Comparison of ENCODE assay signal across 10 cellular contexts in genomic region chr1:156664046-156664948, GRCh38. TPM values are rescaled to one million over a fixed set of nuclear protein-coding genes. Genes with fewer than 3 reads are reported as not detected.
DNase-seq lines count a peak whose midpoint lies in the region; ATAC-seq, FAIRE-seq and TF ChIP-seq lines count a peak whose summit lies in the region.
"Had no signal": no experiment of that assay in that cellular context is flagged by ENCODE, and none has a peak within 500 bp of the region (broad histone marks: within the 10 kb centered on the region; RNA-seq: fewer than 3 reads in every experiment).

No MANE protein-coding gene starts in this region.

- H3K9me1 ChIP-seq in endothelial cell of umbilical vein (replicated peaks; ENCODE audit: control insufficient read depth, extremely low read depth, insufficient read depth, low read length), result no peaks in the 10 kb centered on the region

- DNase-seq in AG08395 (ENCODE audit: low spot score) (peak; percentile 45), endothelial cell of umbilical vein (ENCODE audit: low read depth, low spot score) (no peak), naive B cell (no peak)
- no peak for DNase-seq in activated CD8-positive, alpha-beta memory T cell treated with anti-CD3 and anti-CD28 coated beads, Interleukin-2, amount 10 ng/mL, durations not matched to agents 7 days and 5 days
- DNase-seq: activated CD4-positive, alpha-beta T cell treated with anti-CD3 and anti-CD28 coated beads, Interleukin-2, amount 50 U/mL, for 1 hour; COR-L47 had no signal

- H3K27ac Mint-ChIP-seq in naive B cell, result peak overlapping the region in 1 of 6 donors; percentile 79
- H3K27ac Mint-ChIP-seq in activated CD8-positive, alpha-beta memory T cell treated with anti-CD3 and anti-CD28 coated beads, Interleukin-2, amount 10 ng/mL, durations not matched to agents 7 days and 5 days, result no peak overlapping the region

- no peak for TF ChIP-seq POLR2A in endothelial cell of umbilical vein (IDR thresholded peaks at IDR 0.05; ENCODE audit: low read depth, low read length)

- H3K4me3 Mint-ChIP-seq in naive B cell, result peak overlapping the region in 7 of 8 donors; percentile 13 to 88 (median 74)
- no peak overlapping the region for H3K4me3 Mint-ChIP-seq in activated CD8-positive, alpha-beta memory T cell treated with anti-CD3 and anti-CD28 coated beads, Interleukin-2, amount 10 ng/mL, durations not matched to agents 7 days and 5 days

- no peaks in the 10 kb centered on the region for H3K36me3 ChIP-seq in endothelial cell of umbilical vein (ENCODE audit: control insufficient read depth in 2 of 2, extremely low read depth in 1 of 2, insufficient read depth in 2 of 2, low read length in 2 of 2)

- peaks cover 0 to 22% (median 0%) of the 10 kb centered on the region in 3 donors for H3K27me3 Mint-ChIP-seq in naive B cell
- peaks cover 8% of the 10 kb centered on the region for H3K27me3 Mint-ChIP-seq in activated CD8-positive, alpha-beta memory T cell treated with anti-CD3 and anti-CD28 coated beads, Interleukin-2, amount 10 ng/mL, durations not matched to agents 7 days and 5 days

- no peak overlapping the region for H3K4me3 ChIP-seq in endothelial cell of umbilical vein (replicated peaks in 1 of 3; ENCODE audit: insufficient read depth in 1 of 3, low read depth in 1 of 3, low read length in 3 of 3)

- peaks cover 54% of the 10 kb centered on the region for H3K4me1 ChIP-seq in endothelial cell of umbilical vein (ENCODE audit: control insufficient read depth, extremely low read depth, insufficient read depth, low read length)

- no peak for TF ChIP-seq EP300 in Ishikawa (IDR thresholded peaks at IDR 0.05; ENCODE audit: borderline replicate concordance)

- dilution Hi-C loops in endothelial cell of umbilical vein (cut with MboI; ENCODE audit: extremely low pct_ligation_motif_present, low sequenced_read_pairs), result no loop called here

- no peaks in the 10 kb centered on the region for H3K9me3 Mint-ChIP-seq in naive B cell
- no peaks in the 10 kb centered on the region for H3K9me3 Mint-ChIP-seq in activated CD8-positive, alpha-beta memory T cell treated with anti-CD3 and anti-CD28 coated beads, Interleukin-2, amount 10 ng/mL, durations not matched to agents 7 days and 5 days (ENCODE audit: low read depth)

- H3K27me3 ChIP-seq in endothelial cell of umbilical vein (ENCODE audit: control insufficient read depth in 2 of 2, insufficient read depth in 2 of 2, low read length in 2 of 2), result no peaks in the 10 kb centered on the region

- intact Hi-C loops in endothelial cell of umbilical vein (cut with micrococcal nuclease), result no loop called here

- peak overlapping the region; percentile 9 for H3K4me2 ChIP-seq in endothelial cell of umbilical vein (ENCODE audit: insufficient read depth, low read length)

- H3K9me3 ChIP-seq in endothelial cell of umbilical vein (replicated peaks; ENCODE audit: control insufficient read depth, insufficient read depth, low read length), result no peaks in the 10 kb centered on the region

- H2AFZ ChIP-seq in endothelial cell of umbilical vein (ENCODE audit: low read depth, low read length), result peak overlapping the region; percentile 49

- POLR2A ChIA-PET in endothelial cell of umbilical vein (lab: Charles Lee), result interaction anchor here (1.1 to 1.6 kb wide), 2 partner anchors 12 to 64 kb away, joined by 3 to 9 read pairs; partner anchors contain the start of genes ISG20L2 and METTL25B

- TF ChIP-seq CTCF in endothelial cell of umbilical vein (IDR thresholded peaks at IDR 0.05; ENCODE audit: extremely low read depth in 1 of 2, insufficient read depth in 1 of 2, low read depth in 1 of 2, low read length in 2 of 2), result no peak

- H3K27ac ChIP-seq in endothelial cell of umbilical vein (ENCODE audit: insufficient read depth, low read depth, low read length), result peak overlapping the region; percentile 26

- ATAC-seq in naive B cell (ENCODE audit: low read depth in 2 of 2) (no peak), HG02852 (IDR thresholded peaks at IDR 0.05; ENCODE audit: unreplicated experiment) (no peak), GM19397 (IDR thresholded peaks at IDR 0.05; ENCODE audit: unreplicated experiment) (no peak), HG03378 (IDR thresholded peaks at IDR 0.05; ENCODE audit: unreplicated experiment) (no peak)
- no peak for ATAC-seq in activated CD8-positive, alpha-beta memory T cell treated with anti-CD3 and anti-CD28 coated beads, Interleukin-2, amount 10 ng/mL, durations not matched to agents 7 days and 5 days

- H3K36me3 Mint-ChIP-seq in naive B cell, result no peaks in the 10 kb centered on the region
- H3K36me3 Mint-ChIP-seq in activated CD8-positive, alpha-beta memory T cell treated with anti-CD3 and anti-CD28 coated beads, Interleukin-2, amount 10 ng/mL, durations not matched to agents 7 days and 5 days, result no peaks in the 10 kb centered on the region

- no peak for TF ChIP-seq RAD21 in Ishikawa (IDR thresholded peaks at IDR 0.05; ENCODE audit: low read depth)

- H3K4me1 Mint-ChIP-seq in naive B cell, result peaks cover 62 to 78% (median 73%) of the 10 kb centered on the region in 3 donors
- peaks cover 48% of the 10 kb centered on the region for H3K4me1 Mint-ChIP-seq in activated CD8-positive, alpha-beta memory T cell treated with anti-CD3 and anti-CD28 coated beads, Interleukin-2, amount 10 ng/mL, durations not matched to agents 7 days and 5 days

- CTCF ChIA-PET in endothelial cell of umbilical vein (lab: Charles Lee), result interaction anchor here (1.0 to 4.8 kb wide), 5 partner anchors 12 to 264 kb away, joined by 3 to 59 read pairs (median 4); partner anchors contain the start of gene NES
- CTCF ChIA-PET in activated CD8-positive, alpha-beta memory T cell treated with anti-CD3 and anti-CD28 coated beads, Interleukin-2, amount 10 ng/mL, durations not matched to agents 7 days and 5 days (lab: Charles Lee), result interaction anchor here (1.3 to 12.6 kb wide), 5 partner anchors 12 to 62 kb away, joined by 3 to 340 read pairs (median 14); partner anchors contain the start of gene HAPLN2

- FAIRE-seq in endothelial cell of umbilical vein (lab: Jason Lieb, UNC), result no peak

- H3K79me2 ChIP-seq in endothelial cell of umbilical vein (ENCODE audit: control insufficient read depth, insufficient read depth, low read length), result no peaks in the 10 kb centered on the region

- H3K9ac ChIP-seq in endothelial cell of umbilical vein (replicated peaks; ENCODE audit: extremely low read depth, insufficient read depth, low read length), result no peak overlapping the region

- no peaks in the 10 kb centered on the region for H4K20me1 ChIP-seq in endothelial cell of umbilical vein (replicated peaks; ENCODE audit: control insufficient read depth, extremely low read depth, insufficient read depth, low read length)

- BruUV-seq in endothelial cell of umbilical vein (replicated peaks; lab: Mats Ljungman, UMichigan), result no TSS peak

RNA-seq across cellular contexts. Expression of gene NES, which starts 12.9 kb away (rescaled TPM):
- 269 and 274 TPM in 2 replicates for total RNA-seq in endothelial cell of umbilical vein
- polyA plus RNA-seq in endothelial cell of umbilical vein (15.5 and 19.4 TPM in 2 replicates), naive B cell (ENCODE audit: low read depth in 6 of 6) (not detected)
- polyA plus RNA-seq in endothelial cell of umbilical vein (2011; cell fraction: cytosol; rRNA removed), result 34.7 and 34.8 TPM in 2 replicates
- 54.3 and 59.9 TPM in 2 replicates for polyA plus RNA-seq in endothelial cell of umbilical vein (2011; cell fraction: nucleus; rRNA removed)
- 91.3 and 128 TPM in 2 replicates for polyA plus RNA-seq in endothelial cell of umbilical vein (2012)
- polyA minus RNA-seq in endothelial cell of umbilical vein, result 27.1 and 31.8 TPM in 2 replicates
- polyA minus RNA-seq in endothelial cell of umbilical vein (2011; cell fraction: cytosol; rRNA and poly(A)+ RNA removed), result 1.3 TPM
- polyA minus RNA-seq in endothelial cell of umbilical vein (2011; cell fraction: nucleus; rRNA and poly(A)+ RNA removed), result 14.7 and 17.6 TPM in 2 replicates
- total RNA-seq in activated CD8-positive, alpha-beta memory T cell treated with anti-CD3 and anti-CD28 coated beads, Interleukin-2, amount 10 ng/mL, durations not matched to agents 7 days and 5 days, result not detected

RNA-seq across cellular contexts. Expression of gene BCAN, which starts 22.4 kb away (rescaled TPM):
- not detected in 2 replicates for total RNA-seq in endothelial cell of umbilical vein
- polyA plus RNA-seq in endothelial cell of umbilical vein, result 0.14 and 0.15 TPM in 2 replicates
- 0.05 and 0.14 TPM in 2 replicates for polyA plus RNA-seq in endothelial cell of umbilical vein (2011; cell fraction: cytosol; rRNA removed)
- polyA plus RNA-seq in endothelial cell of umbilical vein (2011; cell fraction: nucleus; rRNA removed), result 0.07 TPM in 1 of 2 replicates, not detected in the other
- 0.08 and 0.15 TPM in 2 replicates for polyA plus RNA-seq in endothelial cell of umbilical vein (2012)
- 0.15 TPM in 1 of 2 replicates, not detected in the other for polyA minus RNA-seq in endothelial cell of umbilical vein
- polyA minus RNA-seq in endothelial cell of umbilical vein (2011; cell fraction: cytosol; rRNA and poly(A)+ RNA removed), result not detected
- polyA minus RNA-seq in endothelial cell of umbilical vein (2011; cell fraction: nucleus; rRNA and poly(A)+ RNA removed), result not detected in 2 replicates
- polyA plus RNA-seq in naive B cell (ENCODE audit: low read depth in 6 of 6), result not detected
- total RNA-seq in activated CD8-positive, alpha-beta memory T cell treated with anti-CD3 and anti-CD28 coated beads, Interleukin-2, amount 10 ng/mL, durations not matched to agents 7 days and 5 days, result under 1 TPM in 1 of 2 experiments, not detected in 1; 0.07 TPM

RNA-seq across cellular contexts. Expression of gene CRABP2, which starts 41.1 kb away (rescaled TPM):
- total RNA-seq in endothelial cell of umbilical vein, result 1.0 and 2.6 TPM in 2 replicates
- polyA plus RNA-seq in endothelial cell of umbilical vein, result 0.21 and 0.32 TPM in 2 replicates
- polyA plus RNA-seq in endothelial cell of umbilical vein (2011; cell fraction: cytosol; rRNA removed), result 0.37 and 0.45 TPM in 2 replicates
- polyA plus RNA-seq in endothelial cell of umbilical vein (2011; cell fraction: nucleus; rRNA removed), result 1.2 and 2.1 TPM in 2 replicates
- 0.37 and 0.88 TPM in 2 replicates for polyA plus RNA-seq in endothelial cell of umbilical vein (2012)
- polyA minus RNA-seq in endothelial cell of umbilical vein, result not detected in 2 replicates
- 2.4 TPM for polyA minus RNA-seq in endothelial cell of umbilical vein (2011; cell fraction: cytosol; rRNA and poly(A)+ RNA removed)
- polyA minus RNA-seq in endothelial cell of umbilical vein (2011; cell fraction: nucleus; rRNA and poly(A)+ RNA removed), result 0.82 TPM in 1 of 2 replicates, not detected in the other
- under 1 TPM in 1 of 6 donors, not detected in 5; 0.29 TPM for polyA plus RNA-seq in naive B cell (ENCODE audit: low read depth in 6 of 6)
- 1 to 10 TPM; 1.4 to 1.9 TPM for total RNA-seq in activated CD8-positive, alpha-beta memory T cell treated with anti-CD3 and anti-CD28 coated beads, Interleukin-2, amount 10 ng/mL, durations not matched to agents 7 days and 5 days

RNA-seq across cellular contexts. Expression of gene HAPLN2, which starts 45.1 kb away (rescaled TPM):
- not detected in 2 replicates for total RNA-seq in endothelial cell of umbilical vein
- polyA plus RNA-seq in endothelial cell of umbilical vein (0.14 TPM in 1 of 2 replicates, not detected in the other), naive B cell (ENCODE audit: low read depth in 6 of 6) (not detected)
- polyA plus RNA-seq in endothelial cell of umbilical vein (2011; cell fraction: cytosol; rRNA removed), result not detected in 2 replicates
- 0.68 and 0.70 TPM in 2 replicates for polyA plus RNA-seq in endothelial cell of umbilical vein (2011; cell fraction: nucleus; rRNA removed)
- not detected in 2 replicates for polyA plus RNA-seq in endothelial cell of umbilical vein (2012)
- not detected in 2 replicates for polyA minus RNA-seq in endothelial cell of umbilical vein
- polyA minus RNA-seq in endothelial cell of umbilical vein (2011; cell fraction: cytosol; rRNA and poly(A)+ RNA removed), result not detected
- polyA minus RNA-seq in endothelial cell of umbilical vein (2011; cell fraction: nucleus; rRNA and poly(A)+ RNA removed), result not detected in 2 replicates
- total RNA-seq in activated CD8-positive, alpha-beta memory T cell treated with anti-CD3 and anti-CD28 coated beads, Interleukin-2, amount 10 ng/mL, durations not matched to agents 7 days and 5 days, result not detected

Comparison
In these comparisons a context has a peak if more than half of its experiments do, and no peak if none do; other contexts are left out.
1. RNA of gene NES, which starts 12.9 kb away (total RNA-seq): 269 to 274 TPM in endothelial cell of umbilical vein; not detected in activated CD8-positive, alpha-beta memory T cell treated with anti-CD3 and anti-CD28 coated beads, Interleukin-2, amount 10 ng/mL, durations not matched to agents 7 days and 5 days; every median in the first group is over 100 times any median in the second.